ENCODE assay signal across 9 cellular contexts in the genomic region with DNA sequence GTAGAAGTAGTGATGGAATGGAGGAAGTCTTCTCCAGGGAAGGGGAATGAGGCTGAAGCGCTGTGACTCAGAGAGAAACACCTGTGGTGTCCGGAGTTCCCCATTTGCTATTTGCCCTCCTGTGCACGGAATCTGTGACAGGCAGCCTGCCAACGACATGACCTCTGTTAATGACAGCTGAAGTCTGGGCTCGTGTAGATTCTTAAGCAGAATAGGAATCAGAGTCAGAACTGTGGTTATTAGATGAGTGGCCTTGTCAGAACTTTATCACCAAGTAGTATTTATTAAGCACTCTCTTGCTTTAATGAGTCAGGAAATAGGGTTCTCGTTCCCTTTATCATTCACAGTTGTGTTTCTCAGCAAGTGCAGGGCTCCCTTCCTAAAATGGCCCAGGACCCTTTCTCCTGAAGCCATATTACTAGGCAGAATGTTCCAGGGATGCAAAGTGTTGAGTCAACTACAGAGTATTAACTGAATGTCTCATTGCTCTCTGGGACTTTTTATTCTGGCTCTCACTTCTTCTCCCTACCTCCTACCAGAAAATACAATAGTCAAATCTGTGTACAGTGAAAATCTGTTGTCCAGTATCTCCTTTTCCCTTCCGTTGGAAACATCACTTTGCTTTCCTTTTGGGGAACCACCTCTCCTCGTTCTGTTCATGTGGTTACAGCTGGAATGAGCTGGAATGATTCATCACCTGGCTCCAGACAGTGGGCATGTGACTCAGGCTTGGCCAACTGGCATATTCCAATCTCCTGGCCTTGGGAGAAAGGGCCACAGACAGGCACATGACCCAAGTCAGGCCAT.
DNase-seq lines count a peak whose midpoint lies in the region; ATAC-seq and TF ChIP-seq lines count a peak whose summit lies in the region.
"Had no signal": no experiment of that assay in that cellular context is flagged by ENCODE, and none has a peak within 500 bp of the region (broad histone marks: within the 10 kb centered on the region; RNA-seq: fewer than 3 reads in every experiment).

No MANE protein-coding gene starts in this region.

- in situ Hi-C loops in Caki2 (cut with HindIII; ENCODE audit: low pct_unique_long_range_greater_than_20kb, low sequenced_read_pairs) = no loop called here

- DNase-seq in Caki2 (ENCODE audit: low read depth) = peak; percentile 75
- DNase-seq in activated CD4-positive, alpha-beta T cell treated with anti-CD3 and anti-CD28 coated beads for 48 hours = peak; percentile 62
- peak in 1 of 2 donors; percentile 32 for DNase-seq in heart right ventricle
- DNase-seq in stimulated activated CD8-positive, alpha-beta memory T cell treated with anti-CD3 and anti-CD28 coated beads, Interleukin-7, amount 100 ng/mL, for 48 hours (ENCODE audit: extremely low read depth in 1 of 2, low read depth in 1 of 2) = peak; percentile 25 to 33
- DNase-seq in midbrain (lab: John Stamatoyannopoulos, UW) = no peak
- DNase-seq in NCI-H510A treated with DMSO at 0.1 percent for 48 hours (lab: John Stamatoyannopoulos, UW) = no peak

- no peaks in the 10 kb centered on the region for H3K36me3 ChIP-seq in heart right ventricle

- 23 to 33% methylated on average over 8 of the region's 8 CpGs for WGBS in heart right ventricle, 2 donors

- no peaks in the 10 kb centered on the region for H3K27me3 ChIP-seq in heart right ventricle

- ATAC-seq in GM19452 (IDR thresholded peaks at IDR 0.05; ENCODE audit: unreplicated experiment) (peak; percentile 89), HG03432 (IDR thresholded peaks at IDR 0.05; ENCODE audit: unreplicated experiment) (peak; percentile 95), heart right ventricle (peak; percentile 58 to 93 (median 82))

- H3K4me1 ChIP-seq in heart right ventricle = peaks cover 0 to 14% (median 10%) of the 10 kb centered on the region in 9 donors

- peak overlapping the region in 4 of 10 donors; percentile 2 to 46 (median 30) for H3K27ac ChIP-seq in heart right ventricle
- H3K27ac ChIP-seq: HL-60 had no signal

- H3K4me3 ChIP-seq in heart right ventricle = no peak overlapping the region

- TF ChIP-seq CTCF in heart right ventricle (IDR thresholded peaks at IDR 0.05) = no peak

- H3K9me3 ChIP-seq in heart right ventricle = peaks cover 0 to 20% (median 6%) of the 10 kb centered on the region in 11 donors

- intact Hi-C loops in heart right ventricle (cut with DNase I) = no loop called here

Comparison
In these comparisons a context has a peak if more than half of its experiments do, and no peak if none do; other contexts are left out.
1. DNase-seq: peak in Caki2 (single experiment), activated CD4-positive, alpha-beta T cell treated with anti-CD3 and anti-CD28 coated beads for 48 hours (single experiment) and stimulated activated CD8-positive, alpha-beta memory T cell treated with anti-CD3 and anti-CD28 coated beads, Interleukin-7, amount 100 ng/mL, for 48 hours (2 of 2); none in midbrain (single experiment) and NCI-H510A treated with DMSO at 0.1 percent for 48 hours (single experiment).
2. Peak in every context shown above with its lines, with median percentiles within 50 percentile points of each other: ATAC-seq.